Comparison of ENCODE assay signal across 14 cellular contexts in the genomic region with DNA sequence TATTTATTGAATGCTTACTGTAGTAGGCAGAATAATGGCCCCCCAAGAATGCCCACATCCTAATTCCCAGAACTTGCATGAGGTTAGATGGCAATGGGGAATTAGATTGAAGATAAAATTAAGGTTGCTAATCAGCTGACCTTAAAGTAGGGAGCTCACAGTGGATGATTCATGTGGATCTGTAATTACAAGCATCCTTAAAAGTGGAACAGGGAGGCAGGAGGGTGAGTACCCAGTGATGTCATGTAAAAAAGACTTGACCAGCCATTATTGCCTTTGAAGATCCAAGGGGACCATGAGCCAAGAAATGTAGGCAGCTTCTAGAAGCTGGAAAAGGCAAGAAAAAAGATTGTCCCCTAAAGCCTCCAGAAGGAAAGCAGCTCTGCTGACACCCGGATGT.
"Had no signal": no experiment of that assay in that cellular context is flagged by ENCODE, and none has a peak within 500 bp of the region (broad histone marks: within the 10 kb centered on the region; RNA-seq: fewer than 3 reads in every experiment).

No MANE protein-coding gene starts in this region.

- DNase-seq: effector memory CD8-positive, alpha-beta T cell; esophagus squamous epithelium; heart left ventricle; hippocampal formation; mucosa of descending colon; naive thymus-derived CD8-positive, alpha-beta T cell; posterior cingulate gyrus; right cardiac atrium; stimulated activated CD4-positive, alpha-beta T cell treated with anti-CD3 and anti-CD28 coated beads, Interleukin-4, amount 100 ng/mL, for 1 hour; stimulated activated CD8-positive, alpha-beta memory T cell treated with anti-CD3 and anti-CD28 coated beads, Interleukin-4, amount 100 ng/mL, for 48 hours; tibial artery; upper lobe of left lung; uterus had no signal

- ATAC-seq: effector memory CD8-positive, alpha-beta T cell; heart left ventricle; mucosa of descending colon; naive thymus-derived CD8-positive, alpha-beta T cell; right cardiac atrium; stimulated activated effector memory CD8-positive, alpha-beta T cell treated with anti-CD3 and anti-CD28 coated beads, Interleukin-12 subunit alpha, Interleukin-12 subunit beta, amount 100 ng/mL, for 72 hours had no signal

- H3K27ac ChIP-seq: esophagus squamous epithelium, heart left ventricle, tibial artery, upper lobe of left lung, uterus had no signal

- H3K4me3 ChIP-seq: esophagus squamous epithelium, heart left ventricle, mucosa of descending colon, tibial artery, upper lobe of left lung, uterus had no signal
